ENCODE assay signal across 8 cellular contexts in the genomic region with DNA sequence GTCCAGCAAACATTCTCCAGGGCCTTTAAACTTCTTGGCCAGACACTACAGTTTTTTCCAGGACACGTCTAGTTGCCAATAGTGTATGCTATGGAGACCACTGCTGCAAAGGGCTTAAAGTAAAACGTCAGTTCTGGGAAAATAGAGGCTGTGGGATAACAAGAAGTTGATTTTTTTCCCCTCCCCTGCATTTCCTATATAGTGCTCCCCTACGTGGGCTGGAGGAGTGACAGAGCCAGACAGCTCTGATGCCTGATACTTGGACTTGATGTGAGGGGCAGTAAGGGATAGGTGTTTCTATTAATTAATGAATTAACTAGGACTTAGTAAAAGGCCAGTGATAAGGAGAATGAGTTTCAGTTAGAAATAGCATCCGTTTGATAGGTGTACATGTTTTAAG. TPM values are rescaled to one million over a fixed set of nuclear protein-coding genes. Genes with fewer than 3 reads are reported as not detected.
DNase-seq lines count a peak whose midpoint lies in the region; ATAC-seq, FAIRE-seq and TF ChIP-seq lines count a peak whose summit lies in the region.

No MANE protein-coding gene starts in this region.

- no peak for FAIRE-seq in GM12891 (lab: Jason Lieb, UNC)

- 54 to 65% methylated on average over 4 of the region's 4 CpGs for WGBS in thyroid gland, 2 donors

- TF ChIP-seq CTCF in brain (conservative IDR thresholded peaks at IDR 0.05) (no peak), mesothelial cell of epicardium (IDR thresholded peaks at IDR 0.05; ENCODE audit: unreplicated experiment) (no peak), thyroid gland (IDR thresholded peaks at IDR 0.05) (no peak)

- peak overlapping the region; percentile 79 for H3K4me3 Mint-ChIP-seq in activated T-cell treated with anti-CD3 and anti-CD28 coated beads, Interleukin-2, amount 50 U/mL, for 24 hours
- H3K4me3 Mint-ChIP-seq in activated T-cell treated with anti-CD3 and anti-CD28 coated beads, Interleukin-2, amount 50 U/mL, for 4 hours = no peak overlapping the region
- peak overlapping the region; percentile 85 to 88 (median 87) for H3K4me3 Mint-ChIP-seq in brain
- peak overlapping the region; percentile 79 for H3K4me3 Mint-ChIP-seq in mesothelial cell of epicardium

- H3K9me3 ChIP-seq in thyroid gland = no peaks in the 10 kb centered on the region

- H3K36me3 Mint-ChIP-seq in activated T-cell treated with anti-CD3 and anti-CD28 coated beads, Interleukin-2, amount 50 U/mL, for 24 hours (ENCODE audit: low read depth) = no peaks in the 10 kb centered on the region
- H3K36me3 Mint-ChIP-seq in activated T-cell treated with anti-CD3 and anti-CD28 coated beads, Interleukin-2, amount 50 U/mL, for 4 hours (ENCODE audit: insufficient read depth) = peaks cover 2% of the 10 kb centered on the region
- H3K36me3 Mint-ChIP-seq in brain (peaks cover 28% of the 10 kb centered on the region), mesothelial cell of epicardium (peaks cover 1% of the 10 kb centered on the region)

- H3K4me3 ChIP-seq in thyroid gland (replicated peaks in 1 of 3) = no peak overlapping the region

- no peak overlapping the region for H3K27ac Mint-ChIP-seq in activated T-cell treated with anti-CD3 and anti-CD28 coated beads, Interleukin-2, amount 50 U/mL, for 24 hours
- H3K27ac Mint-ChIP-seq in brain = peak overlapping the region; percentile 67 to 95 (median 87)
- peak overlapping the region; percentile 30 for H3K27ac Mint-ChIP-seq in mesothelial cell of epicardium

- H3K36me3 ChIP-seq in thyroid gland = no peaks in the 10 kb centered on the region

- intact Hi-C loops in thyroid gland (cut with DNase I) = no loop called here

- peak overlapping the region; percentile 19 to 91 (median 90) for H3K27ac ChIP-seq in thyroid gland

- TF ChIP-seq POLR2A in thyroid gland (IDR thresholded peaks at IDR 0.05) (no peak), GM12891 (IDR thresholded peaks at IDR 0.05; ENCODE audit: low read depth, low read length) (no peak)

- H3K27me3 Mint-ChIP-seq in activated T-cell treated with anti-CD3 and anti-CD28 coated beads, Interleukin-2, amount 50 U/mL, for 24 hours = peaks cover 8% of the 10 kb centered on the region
- H3K27me3 Mint-ChIP-seq in activated T-cell treated with anti-CD3 and anti-CD28 coated beads, Interleukin-2, amount 50 U/mL, for 4 hours (ENCODE audit: low read depth) = peaks cover 5% of the 10 kb centered on the region
- H3K27me3 Mint-ChIP-seq in brain = peaks cover 16% of the 10 kb centered on the region
- H3K27me3 Mint-ChIP-seq in mesothelial cell of epicardium (ENCODE audit: low read depth) = peaks cover 17% of the 10 kb centered on the region

- ATAC-seq in activated T-cell treated with anti-CD3 and anti-CD28 coated beads, Interleukin-2, amount 50 U/mL, for 4 hours = no peak

- H3K27me3 ChIP-seq in thyroid gland = no peaks in the 10 kb centered on the region

- H3K4me1 ChIP-seq in thyroid gland = peaks cover 29 to 39% of the 10 kb centered on the region in 2 donors

- no peak for DNase-seq in activated T-cell treated with anti-CD3 and anti-CD28 coated beads, Interleukin-2, amount 50 U/mL, for 24 hours
- no peak for DNase-seq in activated T-cell treated with anti-CD3 and anti-CD28 coated beads, Interleukin-2, amount 50 U/mL, for 4 hours
- no peak for DNase-seq in mesothelial cell of epicardium (ENCODE audit: low spot score in 2 of 2, unreplicated experiment in 2 of 2)
- no peak for DNase-seq in thyroid gland
- DNase-seq in NCI-H2196 (lab: John Stamatoyannopoulos, UW; ENCODE audit: unreplicated experiment) = no peak
- DNase-seq in GM12891 (ENCODE audit: insufficient read length, low spot score) = no peak
- DNase-seq in GDM1 (lab: John Stamatoyannopoulos, UW) = no peak

- H3K9me3 Mint-ChIP-seq in activated T-cell treated with anti-CD3 and anti-CD28 coated beads, Interleukin-2, amount 50 U/mL, for 24 hours = no peaks in the 10 kb centered on the region
- H3K9me3 Mint-ChIP-seq in activated T-cell treated with anti-CD3 and anti-CD28 coated beads, Interleukin-2, amount 50 U/mL, for 4 hours = no peaks in the 10 kb centered on the region
- H3K9me3 Mint-ChIP-seq in brain (peaks cover 0 to 6% (median 0%) of the 10 kb centered on the region in 5 experiments), mesothelial cell of epicardium (no peaks in the 10 kb centered on the region)

- peaks cover 48% of the 10 kb centered on the region for H3K4me1 Mint-ChIP-seq in activated T-cell treated with anti-CD3 and anti-CD28 coated beads, Interleukin-2, amount 50 U/mL, for 24 hours (ENCODE audit: low read depth)
- H3K4me1 Mint-ChIP-seq in activated T-cell treated with anti-CD3 and anti-CD28 coated beads, Interleukin-2, amount 50 U/mL, for 4 hours (ENCODE audit: low read depth) = peaks cover 44% of the 10 kb centered on the region
- H3K4me1 Mint-ChIP-seq in brain = peaks cover 62% of the 10 kb centered on the region
- peaks cover 36% of the 10 kb centered on the region for H3K4me1 Mint-ChIP-seq in mesothelial cell of epicardium

TF ChIP-seq in GM12891, 5 proteins besides CTCF, POLR2A, EP300 and RAD21:
- TF ChIP-seq POU2F2 (IDR thresholded peaks at IDR 0.05; ENCODE audit: low read depth, low read length) (no peak), PAX5 (IDR thresholded peaks at IDR 0.05; ENCODE audit: insufficient read depth, low read length, severe bottlenecking) (no peak), SPI1 (IDR thresholded peaks at IDR 0.05; ENCODE audit: low read depth, low read length) (no peak), POLR2AphosphoS5 (IDR thresholded peaks at IDR 0.05; ENCODE audit: low read depth, low read length) (no peak), TAF1 (IDR thresholded peaks at IDR 0.05; ENCODE audit: low read depth, low read length) (no peak)

RNA-seq across cellular contexts. Expression of a gene that starts 2.4 kb away (rescaled TPM):
- 10 to 100 TPM in 2 of 3 donors, 1 to 10 TPM in 1; 9.8 to 13.3 (median 11.6) TPM for total RNA-seq in activated T-cell treated with anti-CD3 and anti-CD28 coated beads, Interleukin-2, amount 50 U/mL, for 4 hours
- polyA plus RNA-seq in brain (ENCODE audit: insufficient read depth, low read depth, low replicate concordance) = 25.4 TPM
- total RNA-seq in mesothelial cell of epicardium (31.2 to 31.3 TPM (median 31.2 TPM) in 3 replicates), thyroid gland (10 to 100 TPM; 13.7 to 19.9 (median 19.2) TPM)
- 1.6 TPM for polyA plus RNA-seq in GM12891 (2012; ENCODE audit: low read depth, missing spikeins)

RNA-seq across cellular contexts. Expression of a gene that starts 46.6 kb away (rescaled TPM):
- total RNA-seq in activated T-cell treated with anti-CD3 and anti-CD28 coated beads, Interleukin-2, amount 50 U/mL, for 4 hours = under 1 TPM in 2 of 3 donors, not detected in 1; 0.08 to 0.29 TPM
- polyA plus RNA-seq in brain (ENCODE audit: insufficient read depth, low read depth, low replicate concordance) = 9.8 TPM
- total RNA-seq in mesothelial cell of epicardium (0.16 TPM in 1 of 3 replicates, not detected in the others), thyroid gland (100 to 1,000 TPM in 2 of 4 donors, 10 to 100 TPM in 2; 61.9 to 133 (median 84.2) TPM)
- 0.04 TPM for polyA plus RNA-seq in GM12891 (2012; ENCODE audit: low read depth, missing spikeins)

RNA-seq across cellular contexts. Expression of a gene that starts 52.8 kb away (rescaled TPM):
- total RNA-seq in activated T-cell treated with anti-CD3 and anti-CD28 coated beads, Interleukin-2, amount 50 U/mL, for 4 hours = 10 to 100 TPM; 13.5 to 16.5 (median 15.3) TPM
- polyA plus RNA-seq in brain (ENCODE audit: insufficient read depth, low read depth, low replicate concordance) = 41.5 TPM
- total RNA-seq in mesothelial cell of epicardium = 20.3 to 24.3 TPM (median 22.0 TPM) in 3 replicates
- total RNA-seq in thyroid gland = 10 to 100 TPM in 3 of 4 donors, 1 to 10 TPM in 1; 9.8 to 20.8 (median 14.5) TPM
- polyA plus RNA-seq in GM12891 (2012; ENCODE audit: low read depth, missing spikeins) = 1.3 TPM

Comparison
In these comparisons a context has a peak if more than half of its experiments do, and no peak if none do; other contexts are left out.
1. RNA of a gene that starts 46.6 kb away (total RNA-seq): 61.9 to 133 TPM in thyroid gland; 0.16 TPM in mesothelial cell of epicardium and 0.08 to 0.29 TPM in activated T-cell treated with anti-CD3 and anti-CD28 coated beads, Interleukin-2, amount 50 U/mL, for 4 hours; every median in the first group is over 10 times any median in the second.